Comparison of ENCODE assay signal across 8 cellular contexts in genomic region chr17:1724351-1724868, GRCh38. TPM values are rescaled to one million over a fixed set of nuclear protein-coding genes. Genes with fewer than 3 reads are reported as not detected.
DNase-seq lines count a peak whose midpoint lies in the region; ATAC-seq and TF ChIP-seq lines count a peak whose summit lies in the region.

Gene WDR81 (plus strand): TSS chr17:1724704. CDS start chr17:1724960, 256 bp downstream.

- H3K27ac ChIP-seq in adrenal gland (peak within 1 kb of the TSS; percentile 60 to 94 (median 73)), heart left ventricle (peak within 1 kb of the TSS; percentile 64 to 96 (median 88)), tibial artery (peak within 1 kb of the TSS; percentile 78 to 86)

- DNase-seq in Caco-2 (peak; percentile 91 to 92), MG63 (peak; percentile 87), T-helper 17 cell (peak; percentile 72 to 87 (median 80)), adrenal gland (peak; percentile 86 to 95 (median 92)), heart left ventricle (peak; percentile 94 to 96 (median 96)), pons (ENCODE audit: low spot score) (peak; percentile 66), tibial artery (peak; percentile 94 to 95)

- TF ChIP-seq CTCF in Caco-2 (IDR thresholded peaks at IDR 0.05; ENCODE audit: insufficient read depth in 1 of 2, low read depth in 1 of 2, low read length in 1 of 2, severe bottlenecking in 1 of 2, unreplicated experiment in 1 of 2) (no peak), adrenal gland (IDR thresholded peaks at IDR 0.05) (no peak), heart left ventricle (IDR thresholded peaks at IDR 0.05) (no peak), tibial artery (IDR thresholded peaks at IDR 0.05) (no peak)

- H3K4me1 ChIP-seq in Caco-2 (peaks cover 7% of the 10 kb centered on the region), adrenal gland (replicated peaks in 1 of 2) (peaks cover 9 to 39% of the 10 kb centered on the region in 2 donors), heart left ventricle (peaks cover 0 to 84% (median 31%) of the 10 kb centered on the region in 12 donors), tibial artery (peaks cover 0 to 42% (median 26%) of the 10 kb centered on the region in 4 donors)

- peaks cover 12% of the 10 kb centered on the region for H3K36me3 Mint-ChIP-seq in Caco-2 (ENCODE audit: insufficient read depth, unreplicated experiment)
- H3K36me3 Mint-ChIP-seq in T-helper 17 cell (ENCODE audit: low read depth): peaks cover 6% of the 10 kb centered on the region

- H3K27ac Mint-ChIP-seq in Caco-2 (ENCODE audit: unreplicated experiment): peak within 1 kb of the TSS; percentile 53
- peak within 1 kb of the TSS; percentile 96 for H3K27ac Mint-ChIP-seq in T-helper 17 cell

- H3K4me3 Mint-ChIP-seq in Caco-2 (ENCODE audit: unreplicated experiment): peak within 1 kb of the TSS; percentile 71
- peak within 1 kb of the TSS; percentile 89 for H3K4me3 Mint-ChIP-seq in T-helper 17 cell

- H3K27me3 Mint-ChIP-seq in Caco-2 (ENCODE audit: insufficient read depth, unreplicated experiment): no peaks in the 10 kb centered on the region
- no peaks in the 10 kb centered on the region for H3K27me3 Mint-ChIP-seq in T-helper 17 cell

- POLR2A ChIA-PET in Caco-2 (lab: Charles Lee): interaction anchor here (0.6 to 1.8 kb wide), 5 partner anchors 8 to 522 kb away, joined by 3 to 9 read pairs (median 4); no protein-coding TSS in a partner anchor

- intact Hi-C loops in Caco-2 (cut with micrococcal nuclease; ENCODE audit: unreplicated experiment): no loop called here
- intact Hi-C loops in adrenal gland (cut with DNase I): no loop called here
- intact Hi-C loops in heart left ventricle (cut with DNase I): loop anchor here in 9 of 10 donors (2.0 to 10.0 kb wide), 7 partner anchors 58 to 300 kb away; partner anchors contain the start of gene RTN4RL1 (in 1 of the 9)
- intact Hi-C loops in tibial artery (cut with DNase I; ENCODE audit: low total_unique reads): loop anchor here (2.0 to 10.0 kb wide), 2 partner anchors 56 to 110 kb away; partner anchors contain the start of gene RPA1

- no peaks in the 10 kb centered on the region for H3K9me3 ChIP-seq in Caco-2
- H3K9me3 ChIP-seq in MG63: no peaks in the 10 kb centered on the region
- H3K9me3 ChIP-seq in T-helper 17 cell (ENCODE audit: control insufficient read depth, low read length, poor library complexity, severe bottlenecking): no peaks in the 10 kb centered on the region
- H3K9me3 ChIP-seq in adrenal gland (replicated peaks in 1 of 3): no peaks in the 10 kb centered on the region
- no peaks in the 10 kb centered on the region for H3K9me3 ChIP-seq in heart left ventricle
- H3K9me3 ChIP-seq in tibial artery: no peaks in the 10 kb centered on the region

- CTCF ChIA-PET in Caco-2 (lab: Charles Lee): interaction anchor here (0.6 to 1.7 kb wide), 2 partner anchors 60 to 263 kb away, joined by 3 to 5 read pairs; no protein-coding TSS in a partner anchor

- H3K36me3 ChIP-seq in Caco-2 (ENCODE audit: control insufficient read depth, insufficient read depth, low read length) (peaks cover 2% of the 10 kb centered on the region; the same call in 1 of the 2 replicates), MG63 (no peaks in the 10 kb centered on the region), adrenal gland (replicated peaks in 1 of 2) (peaks cover 0 to 29% of the 10 kb centered on the region in 2 donors), heart left ventricle (peaks cover 0 to 34% (median 16%) of the 10 kb centered on the region in 9 donors), tibial artery (peaks cover 9 to 36% (median 34%) of the 10 kb centered on the region in 3 donors)

- H3K4me1 Mint-ChIP-seq in Caco-2 (ENCODE audit: low read depth, unreplicated experiment): no peaks in the 10 kb centered on the region
- peaks cover 19% of the 10 kb centered on the region for H3K4me1 Mint-ChIP-seq in T-helper 17 cell

- WGBS in adrenal gland, 4 donors: 0% methylated on average over 2 to 52 of the region's 57 CpGs; no CpG with 5 or more reads in 1 of the 4 donors
- WGBS in heart left ventricle, 4 donors: 0 to 1% (median 1%) methylated on average over 3 to 57 of the region's 57 CpGs

- no TSS peak for BruUV-seq in Caco-2 (replicated peaks; lab: Mats Ljungman, UMichigan)

- peak within 1 kb of the TSS; percentile 61 for H3K4me3 ChIP-seq in Caco-2 (ENCODE audit: low read depth, low read length)
- peak within 1 kb of the TSS; percentile 51 for H3K4me3 ChIP-seq in MG63
- H3K4me3 ChIP-seq in adrenal gland: peak within 1 kb of the TSS in 3 of 4 donors; percentile 41 to 98 (median 62)
- H3K4me3 ChIP-seq in heart left ventricle: peak within 1 kb of the TSS; percentile 52 to 87 (median 66)
- H3K4me3 ChIP-seq in tibial artery: peak within 1 kb of the TSS; percentile 75 to 85

- H3K27me3 ChIP-seq in Caco-2 (replicated peaks; ENCODE audit: control insufficient read depth, insufficient read depth, low read length): no peaks in the 10 kb centered on the region
- H3K27me3 ChIP-seq in MG63: no peaks in the 10 kb centered on the region
- H3K27me3 ChIP-seq in adrenal gland: no peaks in the 10 kb centered on the region
- no peaks in the 10 kb centered on the region for H3K27me3 ChIP-seq in heart left ventricle
- H3K27me3 ChIP-seq in tibial artery: no peaks in the 10 kb centered on the region

- ATAC-seq in GM21526 (IDR thresholded peaks at IDR 0.05; ENCODE audit: low FRiP score, unreplicated experiment) (peak; percentile 39), T-helper 17 cell (peak; percentile 82), heart left ventricle (peak; percentile 48 to 86 (median 84))

- H3K9me3 Mint-ChIP-seq in Caco-2 (ENCODE audit: unreplicated experiment): no peaks in the 10 kb centered on the region

- TF ChIP-seq POLR2A in adrenal gland (IDR thresholded peaks at IDR 0.05) (peak in 1 of 2 donors; percentile 40), heart left ventricle (IDR thresholded peaks at IDR 0.05) (peak; percentile 24 to 35)

RNA-seq across cellular contexts. Expression of gene WDR81, which starts in this region (rescaled TPM):
- total RNA-seq in Caco-2 (2022) (24.8 and 26.6 TPM in 2 replicates), T-helper 17 cell (10 to 100 TPM; 38.2 to 41.2 TPM), adrenal gland (10 to 100 TPM; 28.0 to 88.8 (median 44.6) TPM), heart left ventricle (10 to 100 TPM in 4 of 9 donors, 1 to 10 TPM in 5; 7.2 to 29.0 (median 9.3) TPM)
- total RNA-seq in MG63 (2014; rRNA removed; shearing (Covaris generic); ENCODE audit: low replicate concordance): 7.2 and 20.3 TPM in 2 replicates
- polyA plus RNA-seq in adrenal gland (10 to 100 TPM in 2 of 3 donors, 1 to 10 TPM in 1; 4.9 to 52.3 (median 20.2) TPM), heart left ventricle (10 to 100 TPM in 1 of 2 donors, 1 to 10 TPM in 1; 9.1 to 12.5 TPM)

Comparison
In these comparisons a context has a peak if more than half of its experiments do, and no peak if none do; other contexts are left out.
1. Peak in every context shown above with its lines: DNase-seq, ATAC-seq, H3K4me3 ChIP-seq and H3K27ac ChIP-seq.
2. intact Hi-C loops: an anchor here in heart left ventricle (2.0 to 10.0 kb wide) and tibial artery (2.0 to 10.0 kb wide); none called in Caco-2 and adrenal gland.